Comparison of ENCODE assay signal across 19 cellular contexts in genomic region chr7:21169667-21170605, GRCh38.
DNase-seq lines count a peak whose midpoint lies in the region; ATAC-seq and TF ChIP-seq lines count a peak whose summit lies in the region.
"Had no signal": no experiment of that assay in that cellular context is flagged by ENCODE, and none has a peak within 500 bp of the region (broad histone marks: within the 10 kb centered on the region; RNA-seq: fewer than 3 reads in every experiment).

No MANE protein-coding gene starts in this region.

- H3K23ac ChIP-seq in mesendoderm (ENCODE audit: low read length): no peak overlapping the region

- H3K4me1 ChIP-seq in ES-I3 (ENCODE audit: insufficient read depth, low read length) (0 out of 2 replicates have a peak, but pooled peaks cover 6% of the 10 kb centered on the region), foreskin keratinocyte (no peaks in the 10 kb centered on the region), mesendoderm (ENCODE audit: control insufficient read depth, low read depth, low read length) (no peaks in the 10 kb centered on the region)

- H3K79me1 ChIP-seq in mesendoderm (ENCODE audit: low read length): no peaks in the 10 kb centered on the region

- no peak overlapping the region for H2BK5ac ChIP-seq in mesendoderm (ENCODE audit: low read length)

- H3K36me3 ChIP-seq in ES-I3 (ENCODE audit: insufficient read depth, low read length): no peaks in the 10 kb centered on the region
- no peaks in the 10 kb centered on the region for H3K36me3 ChIP-seq in mesendoderm (ENCODE audit: control insufficient read depth, insufficient read depth, low read length)

- no peaks in the 10 kb centered on the region for H3K79me2 ChIP-seq in mesendoderm (ENCODE audit: control insufficient read depth, insufficient read depth, low read length)

- peak; percentile 74 for DNase-seq in NCI-H2081 treated with DMSO at 0.1 percent for 48 hours (lab: John Stamatoyannopoulos, UW)
- DNase-seq in foreskin keratinocyte: peak; percentile 14 to 53
- DNase-seq in mesendoderm: peak; percentile 91
- DNase-seq in NCI-H2196 treated with DMSO at 0.1 percent for 48 hours (lab: John Stamatoyannopoulos, UW; ENCODE audit: unreplicated experiment): no peak
- DNase-seq in activated CD4-positive, CD25-positive, alpha-beta regulatory T cell treated with anti-CD3 and anti-CD28 coated beads, Interleukin-2, amount 50 U/mL, for 72 hours: no peak
- no peak for DNase-seq in OCI-M1 (lab: John Stamatoyannopoulos, UW)
- DNase-seq: activated CD4-positive, alpha-beta T cell treated with anti-CD3 and anti-CD28 coated beads, Interleukin-2, amount 50 U/mL, for 4 hours; activated naive CD8-positive, alpha-beta T cell treated with anti-CD3 and anti-CD28 coated beads for 36 hours; activated T-cell treated with anti-CD3 and anti-CD28 coated beads, Interleukin-2, amount 50 U/mL, for 24 hours; CD8-positive, alpha-beta memory T cell; central memory CD4-positive, alpha-beta T cell; effector CD8-positive, alpha-beta T cell; hypothalamus; Kasumi-1; NCI-H526; stimulated activated CD4-positive, alpha-beta T cell treated with anti-CD3 and anti-CD28 coated beads, Interleukin-4, amount 100 ng/mL, for 1 hour had no signal

- H3K4ac ChIP-seq in mesendoderm (ENCODE audit: low read depth, low read length): no peak overlapping the region

- H3K9me3 ChIP-seq in ES-I3 (ENCODE audit: control insufficient read depth, insufficient read depth, low read length): no peaks in the 10 kb centered on the region

- H4K5ac ChIP-seq in mesendoderm (ENCODE audit: low read length): no peak overlapping the region

- WGBS in mesendoderm (ENCODE audit: extremely low coverage, insufficient coverage, low lambda C conversion rate): no CpG with 5 or more reads among the region's 31 CpGs

- peak overlapping the region; percentile 59 for H3K4me2 ChIP-seq in mesendoderm (ENCODE audit: low read length)

- peak overlapping the region; percentile 31 for H3K18ac ChIP-seq in mesendoderm (ENCODE audit: low read length)

- H3K4me3 ChIP-seq in mesendoderm (ENCODE audit: low read length): no peak overlapping the region

- H2BK15ac ChIP-seq in mesendoderm (replicated peaks; ENCODE audit: low read depth): no peak overlapping the region

- no peak for TF ChIP-seq CTCF in foreskin keratinocyte (conservative IDR thresholded peaks at IDR 0.05)

- H3K56ac ChIP-seq in mesendoderm (ENCODE audit: low read length): peak overlapping the region; percentile 35

- H4K8ac ChIP-seq in mesendoderm (ENCODE audit: low read depth, low read length): no peak overlapping the region

- peak; percentile 45 for ATAC-seq in foreskin keratinocyte
- no peak for ATAC-seq in HG03108 (IDR thresholded peaks at IDR 0.05; ENCODE audit: unreplicated experiment)
- ATAC-seq: Panc1 had no signal

- H3K27me3 ChIP-seq in foreskin keratinocyte: peaks cover 9% of the 10 kb centered on the region
- no peaks in the 10 kb centered on the region for H3K27me3 ChIP-seq in mesendoderm (ENCODE audit: insufficient read depth, low read length, poor library complexity)

- peak overlapping the region; percentile 51 for H2BK120ac ChIP-seq in mesendoderm (ENCODE audit: low read depth, low read length)

- H3K27ac ChIP-seq in foreskin keratinocyte: no peak overlapping the region
- peak overlapping the region; percentile 66 for H3K27ac ChIP-seq in mesendoderm (ENCODE audit: low read depth, low read length)

- H3K9ac ChIP-seq in ES-I3 (ENCODE audit: low read depth, low read length) (peak overlapping the region; percentile 66), mesendoderm (ENCODE audit: low read length) (peak overlapping the region; percentile 49)

- no peak overlapping the region for H2AK5ac ChIP-seq in mesendoderm (ENCODE audit: low read length)

Comparison
In these comparisons a context has a peak if more than half of its experiments do, and no peak if none do; other contexts are left out.
1. DNase-seq: peak in NCI-H2081 treated with DMSO at 0.1 percent for 48 hours (single experiment), foreskin keratinocyte (2 of 2) and mesendoderm (single experiment); none in NCI-H2196 treated with DMSO at 0.1 percent for 48 hours (single experiment), activated CD4-positive, CD25-positive, alpha-beta regulatory T cell treated with anti-CD3 and anti-CD28 coated beads, Interleukin-2, amount 50 U/mL, for 72 hours (single experiment) and OCI-M1 (single experiment).